ENCODE assay signal across 2 cellular contexts in the genomic region with DNA sequence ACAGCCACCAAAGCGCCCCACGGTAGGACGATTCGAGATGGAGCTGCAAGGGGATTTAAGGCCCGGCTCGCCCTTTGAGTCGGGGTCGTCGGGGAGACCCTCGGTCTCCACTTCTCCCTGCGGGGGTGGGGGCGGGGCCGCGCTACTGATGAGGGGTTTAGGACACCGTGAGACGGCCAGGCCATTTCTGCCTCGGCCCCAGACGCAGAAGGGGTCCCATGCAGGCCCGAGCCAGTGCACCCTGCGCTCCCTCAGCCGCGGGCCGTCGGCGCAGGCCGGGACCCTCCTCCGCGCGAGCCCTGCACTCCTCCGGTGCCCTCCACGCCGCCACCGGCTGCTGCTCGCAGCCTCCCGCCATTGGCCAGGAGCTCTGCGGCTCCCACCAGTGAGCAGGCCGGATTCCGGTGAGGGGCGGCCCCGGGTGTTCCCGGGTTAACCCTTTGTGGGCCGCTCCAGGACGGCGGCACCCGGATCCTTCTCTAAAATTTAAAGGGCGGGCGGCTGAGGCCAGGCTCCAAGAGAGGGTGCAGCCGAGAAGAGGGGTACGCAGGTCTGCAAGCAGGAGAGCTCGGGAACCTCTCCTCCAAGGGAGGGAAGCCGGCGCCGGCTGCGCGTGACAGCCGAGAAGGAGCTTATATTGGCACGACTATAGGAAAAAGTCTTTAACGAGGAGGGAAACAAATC.
A peak's percentile ranks its signal among the peaks of the same experiment; 100 is the strongest.
TF ChIP-seq lines count a peak whose summit lies in the region.

No MANE protein-coding gene starts in this region.

TF ChIP-seq in A549, 52 proteins besides CTCF, POLR2A, EP300 and RAD21:
- TF ChIP-seq HDAC2 (IDR thresholded peaks at IDR 0.05) = no peak
- TF ChIP-seq CBX2 (IDR thresholded peaks at IDR 0.05; ENCODE audit: borderline replicate concordance, low read depth) = no peak
- no peak for TF ChIP-seq ZSCAN20 (CRISPR knock-in tag; IDR thresholded peaks at IDR 0.05)
- no peak for TF ChIP-seq MAFK (IDR thresholded peaks at IDR 0.05; ENCODE audit: partially characterized antibody)
- no peak for TF ChIP-seq CEBPB (IDR thresholded peaks at IDR 0.05)
- no peak for TF ChIP-seq NFE2L2 (conservative IDR thresholded peaks at IDR 0.05; ENCODE audit: low read length)
- no peak for TF ChIP-seq KDM1A (IDR thresholded peaks at IDR 0.05; ENCODE audit: low read depth)
- TF ChIP-seq RFX5 (IDR thresholded peaks at IDR 0.05) = no peak
- TF ChIP-seq HOXB13 (CRISPR knock-in tag; IDR thresholded peaks at IDR 0.05; ENCODE audit: low read depth) = no peak
TF ChIP-seq in A549: peak in this region for 0.

TF ChIP-seq in GM12878, 131 proteins besides CTCF, POLR2A, EP300 and RAD21:
- TF ChIP-seq TCF3 (IDR thresholded peaks at IDR 0.05; ENCODE audit: borderline replicate concordance, insufficient read depth, low read depth, low read length) (no peak), TCF12 (IDR thresholded peaks at IDR 0.05; ENCODE audit: low read depth, low read length) (no peak), RFX5 (IDR thresholded peaks at IDR 0.05; ENCODE audit: low read depth, low read length) (no peak), SREBF2 (IDR thresholded peaks at IDR 0.05; ENCODE audit: low read length) (no peak), IKZF1 (conservative IDR thresholded peaks at IDR 0.05) (no peak; the same call in 1 of the 2 replicates)
- TF ChIP-seq, protein P1, sequence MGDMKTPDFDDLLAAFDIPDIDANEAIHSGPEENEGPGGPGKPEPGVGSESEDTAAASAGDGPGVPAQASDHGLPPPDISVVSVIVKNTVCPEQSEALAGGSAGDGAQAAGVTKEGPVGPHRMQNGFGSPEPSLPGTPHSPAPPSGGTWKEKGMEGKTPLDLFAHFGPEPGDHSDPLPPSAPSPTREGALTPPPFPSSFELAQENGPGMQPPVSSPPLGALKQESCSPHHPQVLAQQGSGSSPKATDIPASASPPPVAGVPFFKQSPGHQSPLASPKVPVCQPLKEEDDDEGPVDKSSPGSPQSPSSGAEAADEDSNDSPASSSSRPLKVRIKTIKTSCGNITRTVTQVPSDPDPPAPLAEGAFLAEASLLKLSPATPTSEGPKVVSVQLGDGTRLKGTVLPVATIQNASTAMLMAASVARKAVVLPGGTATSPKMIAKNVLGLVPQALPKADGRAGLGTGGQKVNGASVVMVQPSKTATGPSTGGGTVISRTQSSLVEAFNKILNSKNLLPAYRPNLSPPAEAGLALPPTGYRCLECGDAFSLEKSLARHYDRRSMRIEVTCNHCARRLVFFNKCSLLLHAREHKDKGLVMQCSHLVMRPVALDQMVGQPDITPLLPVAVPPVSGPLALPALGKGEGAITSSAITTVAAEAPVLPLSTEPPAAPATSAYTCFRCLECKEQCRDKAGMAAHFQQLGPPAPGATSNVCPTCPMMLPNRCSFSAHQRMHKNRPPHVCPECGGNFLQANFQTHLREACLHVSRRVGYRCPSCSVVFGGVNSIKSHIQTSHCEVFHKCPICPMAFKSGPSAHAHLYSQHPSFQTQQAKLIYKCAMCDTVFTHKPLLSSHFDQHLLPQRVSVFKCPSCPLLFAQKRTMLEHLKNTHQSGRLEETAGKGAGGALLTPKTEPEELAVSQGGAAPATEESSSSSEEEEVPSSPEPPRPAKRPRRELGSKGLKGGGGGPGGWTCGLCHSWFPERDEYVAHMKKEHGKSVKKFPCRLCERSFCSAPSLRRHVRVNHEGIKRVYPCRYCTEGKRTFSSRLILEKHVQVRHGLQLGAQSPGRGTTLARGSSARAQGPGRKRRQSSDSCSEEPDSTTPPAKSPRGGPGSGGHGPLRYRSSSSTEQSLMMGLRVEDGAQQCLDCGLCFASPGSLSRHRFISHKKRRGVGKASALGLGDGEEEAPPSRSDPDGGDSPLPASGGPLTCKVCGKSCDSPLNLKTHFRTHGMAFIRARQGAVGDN (IDR thresholded peaks at IDR 0.05) = no peak
- TF ChIP-seq, protein P2, sequence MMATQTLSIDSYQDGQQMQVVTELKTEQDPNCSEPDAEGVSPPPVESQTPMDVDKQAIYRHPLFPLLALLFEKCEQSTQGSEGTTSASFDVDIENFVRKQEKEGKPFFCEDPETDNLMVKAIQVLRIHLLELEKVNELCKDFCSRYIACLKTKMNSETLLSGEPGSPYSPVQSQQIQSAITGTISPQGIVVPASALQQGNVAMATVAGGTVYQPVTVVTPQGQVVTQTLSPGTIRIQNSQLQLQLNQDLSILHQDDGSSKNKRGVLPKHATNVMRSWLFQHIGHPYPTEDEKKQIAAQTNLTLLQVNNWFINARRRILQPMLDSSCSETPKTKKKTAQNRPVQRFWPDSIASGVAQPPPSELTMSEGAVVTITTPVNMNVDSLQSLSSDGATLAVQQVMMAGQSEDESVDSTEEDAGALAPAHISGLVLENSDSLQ (IDR thresholded peaks at IDR 0.05) = peak; percentile 15; the same call in 1 of the 2 replicates
